In genomic region chr15:32700501-32701150, GRCh38 we compare ENCODE assay signal across 1 cellular context.
TF ChIP-seq lines count a peak whose summit lies in the region.

No MANE protein-coding gene starts in this region.

TF ChIP-seq in IMR-90, 13 proteins besides CTCF, POLR2A, EP300 and RAD21 (continued from another document):
- TF ChIP-seq USF2 (IDR thresholded peaks at IDR 0.05; ENCODE audit: low read depth, low read length) (no peak), RCOR1 (IDR thresholded peaks at IDR 0.05; ENCODE audit: insufficient replicate concordance, low read length) (no peak), BHLHE40 (IDR thresholded peaks at IDR 0.05; ENCODE audit: low read depth, low read length) (no peak), RFX5 (IDR thresholded peaks at IDR 0.05; ENCODE audit: low read depth, low read length) (no peak), ELK1 (IDR thresholded peaks at IDR 0.05; ENCODE audit: borderline replicate concordance, low read depth, low read length) (no peak), MAFK (IDR thresholded peaks at IDR 0.05; ENCODE audit: low read depth, low read length) (no peak), MAZ (IDR thresholded peaks at IDR 0.05; ENCODE audit: borderline replicate concordance, low read depth, low read length) (no peak), CHD1 (IDR thresholded peaks at IDR 0.05; ENCODE audit: low read depth, low read length) (no peak), MXI1 (IDR thresholded peaks at IDR 0.05; ENCODE audit: borderline replicate concordance, low read depth, low read length) (no peak)
